16 cellular contexts compared by ENCODE assay signal in genomic region chr4:76764251-76764650, GRCh38.
DNase-seq lines count a peak whose midpoint lies in the region; ATAC-seq and TF ChIP-seq lines count a peak whose summit lies in the region.
"Had no signal": no experiment of that assay in that cellular context is flagged by ENCODE, and none has a peak within 500 bp of the region (broad histone marks: within the 10 kb centered on the region; RNA-seq: fewer than 3 reads in every experiment).

No MANE protein-coding gene starts in this region.

- no peaks in the 10 kb centered on the region for H3K9me3 Mint-ChIP-seq in endothelial cell (ENCODE audit: unreplicated experiment)

- DNase-seq in BJ (ENCODE audit: low read depth) = peak; percentile 70
- peak; percentile 52 for DNase-seq in RPMI7951 (ENCODE audit: low read depth)
- DNase-seq in endothelial cell (ENCODE audit: low spot score) = no peak
- peak; percentile 83 for DNase-seq in myocyte (ENCODE audit: low read depth)
- no peak for DNase-seq in NOMO-1 (lab: John Stamatoyannopoulos, UW; ENCODE audit: unreplicated experiment in 2 of 2)
- no peak for DNase-seq in activated naive CD4-positive, alpha-beta T cell treated with Interleukin-2 at 50 U/mL for 16 hours
- no peak for DNase-seq in uterus
- DNase-seq in stimulated activated naive CD8-positive, alpha-beta T cell treated with anti-CD3 and anti-CD28 coated beads, Interleukin-15, Interleukin-2, amounts not matched to agents 100 U/mL and 50 U/mL, for 24 hours = no peak
- DNase-seq: activated CD4-positive, alpha-beta T cell treated with anti-CD3 and anti-CD28 coated beads for 1 hour; activated T-cell treated with anti-CD3 and anti-CD28 coated beads for 4 hours; amygdala; DMS53; MM.1S; pancreas; stimulated activated CD4-positive, alpha-beta T cell treated with anti-CD3 and anti-CD28 coated beads, Interleukin-2, amount 100 ng/mL, for 24 hours had no signal

- H3K27me3 ChIP-seq in BJ (ENCODE audit: control insufficient read depth, insufficient read depth, low read length) (no peaks in the 10 kb centered on the region), uterus (no peaks in the 10 kb centered on the region)
- H3K27me3 ChIP-seq: pancreas had no signal

- H3K27ac ChIP-seq in uterus = no peak overlapping the region
- H3K27ac ChIP-seq: pancreas had no signal

- peaks cover 14% of the 10 kb centered on the region for H3K36me3 ChIP-seq in BJ (ENCODE audit: control insufficient read depth, insufficient read depth, low read length)
- no peaks in the 10 kb centered on the region for H3K36me3 ChIP-seq in uterus

- H3K9me3 ChIP-seq in uterus = no peaks in the 10 kb centered on the region
- H3K9me3 ChIP-seq: pancreas had no signal

- no peak for TF ChIP-seq POLR2A in uterus (IDR thresholded peaks at IDR 0.05)

- H3K4me3 ChIP-seq in BJ (ENCODE audit: low read depth, low read length) = no peak overlapping the region
- no peak overlapping the region for H3K4me3 ChIP-seq in uterus
- H3K4me3 ChIP-seq: lung, pancreas had no signal

- peaks cover 3% of the 10 kb centered on the region for H3K36me3 Mint-ChIP-seq in endothelial cell (ENCODE audit: low read depth, unreplicated experiment)

- H3K27me3 Mint-ChIP-seq in endothelial cell (ENCODE audit: unreplicated experiment) = peaks cover 3% of the 10 kb centered on the region

- no peak for TF ChIP-seq CTCF in BJ (IDR thresholded peaks at IDR 0.05; ENCODE audit: insufficient read depth, low read depth, low read length)
- TF ChIP-seq CTCF in endothelial cell (IDR thresholded peaks at IDR 0.05; ENCODE audit: unreplicated experiment) = no peak
- TF ChIP-seq CTCF in uterus (IDR thresholded peaks at IDR 0.05) = no peak

- POLR2A ChIA-PET in BJ (lab: Charles Lee) = interaction anchor here (0.6 to 1.2 kb wide), 3 partner anchors 11 to 179 kb away, joined by 3 to 11 read pairs (median 4); no protein-coding TSS in a partner anchor

- H3K4me1 ChIP-seq in uterus = no peaks in the 10 kb centered on the region
- H3K4me1 ChIP-seq: pancreas had no signal

- CTCF ChIA-PET in BJ (lab: Yijun Ruan, JAX) = interaction anchor here (0.7 to 1.2 kb wide), 3 partner anchors 7 to 223 kb away, joined by 3 to 7 read pairs (median 3); no protein-coding TSS in a partner anchor

- intact Hi-C loops in uterus (cut with DNase I; ENCODE audit: low total_unique reads) = no loop called here

- H3K27ac Mint-ChIP-seq in endothelial cell (ENCODE audit: unreplicated experiment) = peak overlapping the region; percentile 82

- H3K4me3 Mint-ChIP-seq in endothelial cell (ENCODE audit: unreplicated experiment) = no peak overlapping the region

- peaks cover 16% of the 10 kb centered on the region for H3K4me1 Mint-ChIP-seq in endothelial cell (ENCODE audit: unreplicated experiment)

- no peak for ATAC-seq in stimulated activated naive CD8-positive, alpha-beta T cell treated with anti-CD3 and anti-CD28 coated beads, Interleukin-15, Interleukin-2, amounts not matched to agents 100 U/mL and 50 U/mL, for 24 hours
- ATAC-seq: pancreas had no signal

Comparison
In these comparisons a context has a peak if more than half of its experiments do, and no peak if none do; other contexts are left out.
1. DNase-seq: peak in BJ (single experiment), RPMI7951 (single experiment) and myocyte (single experiment); none in endothelial cell (single experiment), NOMO-1 (0 of 2), activated naive CD4-positive, alpha-beta T cell treated with Interleukin-2 at 50 U/mL for 16 hours (single experiment), uterus (0 of 2) and stimulated activated naive CD8-positive, alpha-beta T cell treated with anti-CD3 and anti-CD28 coated beads, Interleukin-15, Interleukin-2, amounts not matched to agents 100 U/mL and 50 U/mL, for 24 hours (single experiment).